In genomic region chr17:77429985-77430752, GRCh38 we compare ENCODE assay signal across 8 cellular contexts.
A peak's percentile ranks its signal among the peaks of the same experiment; 100 is the strongest.
DNase-seq lines count a peak whose midpoint lies in the region; ATAC-seq and TF ChIP-seq lines count a peak whose summit lies in the region.

No MANE protein-coding gene starts in this region.

- H4K20me1 ChIP-seq in mammary epithelial cell (ENCODE audit: insufficient read depth, low read length), result peaks cover 13% of the 10 kb centered on the region

- H3K36me3 Mint-ChIP-seq in WTC11, result no peaks in the 10 kb centered on the region

- no peak overlapping the region for H3K27ac Mint-ChIP-seq in WTC11

- ATAC-seq in WTC11 (peak; percentile 81), GM18519 (IDR thresholded peaks at IDR 0.05; ENCODE audit: low FRiP score, unreplicated experiment) (no peak), HG03460 (IDR thresholded peaks at IDR 0.05; ENCODE audit: unreplicated experiment) (no peak)

- H3K4me1 Mint-ChIP-seq in WTC11, result peaks cover 77% of the 10 kb centered on the region

- no peaks in the 10 kb centered on the region for H3K27me3 Mint-ChIP-seq in WTC11 (ENCODE audit: low read depth)

- H3K36me3 ChIP-seq in mammary epithelial cell (ENCODE audit: insufficient read depth, low read length), result peaks cover 9% of the 10 kb centered on the region

- no peak overlapping the region for H3K9ac ChIP-seq in mammary epithelial cell (ENCODE audit: insufficient read depth, low read length)

- H3K27ac ChIP-seq in mammary epithelial cell (ENCODE audit: insufficient read depth, low read depth, low read length), result peak overlapping the region; percentile 4

- H3K4me2 ChIP-seq in mammary epithelial cell (ENCODE audit: insufficient read depth, low read depth, low read length), result no peak overlapping the region

- DNase-seq in ELR (ENCODE audit: low read depth) (peak; percentile 100), WTC11 (ENCODE audit: low spot score) (peak; percentile 95), mammary epithelial cell (peak; percentile 76), islet precursor cell (peak; percentile 100)
- peak; percentile 70 to 88 (median 85) for DNase-seq in stimulated activated CD4-positive, alpha-beta T cell treated with anti-CD3 and anti-CD28 coated beads, Interleukin-12 subunit alpha, Interleukin-12 subunit beta, amount 100 ng/mL, for 48 hours (ENCODE audit: low read depth in 2 of 3, low spot score in 1 of 3)

- in situ Hi-C loops in mammary epithelial cell (cut with MboI; ENCODE audit: low sequenced_read_pairs in 2 of 2), result loop anchor here in 1 of 2 donors (5.0 to 10.0 kb wide), 3 partner anchors 42 to 105 kb away; no protein-coding TSS in a partner anchor

- BruUV-seq in mammary epithelial cell (replicated peaks; lab: Mats Ljungman, UMichigan), result no TSS peak

- dilution Hi-C loops in mammary epithelial cell (cut with HindIII; ENCODE audit: low sequenced_read_pairs), result no loop called here

- H2AFZ ChIP-seq in mammary epithelial cell (ENCODE audit: low read depth, low read length), result no peak overlapping the region

- no peaks in the 10 kb centered on the region for H3K9me3 Mint-ChIP-seq in WTC11

- H3K79me2 ChIP-seq in mammary epithelial cell (ENCODE audit: insufficient read depth, low read length), result peaks cover 100% of the 10 kb centered on the region

- 35% methylated on average over 11 of the region's 16 CpGs for WGBS in mammary epithelial cell (ENCODE audit: low coverage, missing lambda C conversion rate)

- intact Hi-C loops in mammary epithelial cell (cut with micrococcal nuclease), result loop anchor here (1.0 to 2.0 kb wide), 5 partner anchors 21 to 219 kb away; no protein-coding TSS in a partner anchor

- no peaks in the 10 kb centered on the region for H3K9me3 ChIP-seq in mammary epithelial cell (replicated peaks; ENCODE audit: insufficient read depth, low read length)

- peaks cover 53% of the 10 kb centered on the region for H3K4me1 ChIP-seq in mammary epithelial cell (ENCODE audit: insufficient read depth, low read length)

- CTCF ChIA-PET in WTC11 (lab: Charles Lee) (interaction anchor here (0.6 to 3.4 kb wide), 70 partner anchors 9 to 583 kb away, joined by 3 to 93 read pairs (median 6); no protein-coding TSS in a partner anchor), mammary epithelial cell (lab: Charles Lee; ENCODE audit: low non-redundant PET) (interaction anchor here (0.5 to 0.9 kb wide), 4 partner anchors 12 to 124 kb away, joined by 3 to 10 read pairs (median 6); no protein-coding TSS in a partner anchor)

- H3K4me3 Mint-ChIP-seq in WTC11, result no peak overlapping the region

- no peak overlapping the region for H3K4me3 ChIP-seq in mammary epithelial cell (replicated peaks in 1 of 3; ENCODE audit: insufficient read depth in 1 of 3, low read depth in 2 of 3, low read length in 3 of 3)

- no peaks in the 10 kb centered on the region for H3K27me3 ChIP-seq in mammary epithelial cell (ENCODE audit: insufficient read depth, low read length)

- peak; percentile 80 for TF ChIP-seq CTCF in LNCAP (IDR thresholded peaks at IDR 0.05)
- TF ChIP-seq CTCF in WTC11 (IDR thresholded peaks at IDR 0.05), result peak; percentile 67
- TF ChIP-seq CTCF in mammary epithelial cell (conservative IDR thresholded peaks at IDR 0.05 in 1 of 2, IDR thresholded peaks at IDR 0.05 in 1 of 2; ENCODE audit: extremely low read depth in 1 of 2, insufficient read depth in 1 of 2, low read depth in 1 of 2, low read length in 2 of 2), result peak; percentile 66 to 81

- POLR2A ChIA-PET in WTC11 (lab: Charles Lee), result interaction anchor here (0.6 to 1.0 kb wide), 6 partner anchors 29 to 83 kb away, joined by 3 to 6 read pairs (median 3); no protein-coding TSS in a partner anchor

TF ChIP-seq in WTC11, 78 proteins besides CTCF, POLR2A, EP300 and RAD21:
- TF ChIP-seq, protein P1, sequence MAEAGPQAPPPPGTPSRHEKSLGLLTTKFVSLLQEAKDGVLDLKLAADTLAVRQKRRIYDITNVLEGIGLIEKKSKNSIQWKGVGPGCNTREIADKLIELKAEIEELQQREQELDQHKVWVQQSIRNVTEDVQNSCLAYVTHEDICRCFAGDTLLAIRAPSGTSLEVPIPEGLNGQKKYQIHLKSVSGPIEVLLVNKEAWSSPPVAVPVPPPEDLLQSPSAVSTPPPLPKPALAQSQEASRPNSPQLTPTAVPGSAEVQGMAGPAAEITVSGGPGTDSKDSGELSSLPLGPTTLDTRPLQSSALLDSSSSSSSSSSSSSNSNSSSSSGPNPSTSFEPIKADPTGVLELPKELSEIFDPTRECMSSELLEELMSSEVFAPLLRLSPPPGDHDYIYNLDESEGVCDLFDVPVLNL (CRISPR knock-in tag; IDR thresholded peaks at IDR 0.05; ENCODE audit: borderline replicate concordance, low read depth), result no peak
- TF ChIP-seq RELA (CRISPR knock-in tag; IDR thresholded peaks at IDR 0.05; ENCODE audit: borderline replicate concordance) (no peak), FOXK1 (CRISPR knock-in tag; IDR thresholded peaks at IDR 0.05) (0 out of 2 replicates have a peak, but pooled peaks have one; percentile 34), ZBTB21 (CRISPR knock-in tag; IDR thresholded peaks at IDR 0.05; ENCODE audit: borderline replicate concordance) (0 out of 2 replicates have a peak, but pooled peaks have one; percentile 16), HMGXB4 (CRISPR knock-in tag; IDR thresholded peaks at IDR 0.05) (peak; percentile 33; the same call in 1 of the 2 replicates), ZNF423 (CRISPR knock-in tag; IDR thresholded peaks at IDR 0.05) (peak; percentile 55; the same call in 1 of the 2 replicates), GABPB1 (CRISPR knock-in tag; IDR thresholded peaks at IDR 0.05) (peak; percentile 37; the same call in 1 of the 2 replicates)
- TF ChIP-seq, protein P2, sequence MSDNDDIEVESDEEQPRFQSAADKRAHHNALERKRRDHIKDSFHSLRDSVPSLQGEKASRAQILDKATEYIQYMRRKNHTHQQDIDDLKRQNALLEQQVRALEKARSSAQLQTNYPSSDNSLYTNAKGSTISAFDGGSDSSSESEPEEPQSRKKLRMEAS (CRISPR knock-in tag; IDR thresholded peaks at IDR 0.05), result peak; percentile 55; the same call in 1 of the 2 replicates
